Comparison of ENCODE assay signal across 17 cellular contexts in the genomic region with DNA sequence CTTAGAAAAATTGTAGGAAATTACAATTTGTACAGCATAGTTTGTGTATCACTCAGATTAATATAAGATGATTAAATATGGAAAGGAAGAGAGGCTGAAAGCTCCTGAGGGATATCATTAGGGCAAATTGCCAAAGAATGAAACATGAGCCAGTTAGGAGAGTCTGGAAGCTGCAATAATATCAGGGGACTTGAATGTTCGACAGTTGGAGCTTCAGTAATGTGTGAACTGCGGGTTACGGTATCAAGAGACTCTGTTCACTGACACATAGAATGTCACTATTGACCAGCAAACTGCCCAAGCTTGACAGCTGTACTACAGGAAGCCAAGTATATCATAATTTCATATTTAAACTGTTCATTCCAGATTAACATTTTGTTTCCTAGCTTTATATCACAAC.
DNase-seq lines count a peak whose midpoint lies in the region; ATAC-seq and TF ChIP-seq lines count a peak whose summit lies in the region.
"Had no signal": no experiment of that assay in that cellular context is flagged by ENCODE, and none has a peak within 500 bp of the region (broad histone marks: within the 10 kb centered on the region; RNA-seq: fewer than 3 reads in every experiment).

No MANE protein-coding gene starts in this region.

- DNase-seq in COLO829 (ENCODE audit: low spot score): peak; percentile 10
- peak; percentile 53 for DNase-seq in NCI-H1694 (lab: John Stamatoyannopoulos, UW)
- peak; percentile 5 to 48 for DNase-seq in SJCRH30
- no peak for DNase-seq in left ventricle myocardium superior
- no peak for DNase-seq in effector memory CD8-positive, alpha-beta T cell
- DNase-seq in CD8-positive, alpha-beta T cell: no peak
- DNase-seq in OCI-M2 (lab: John Stamatoyannopoulos, UW; ENCODE audit: unreplicated experiment): no peak
- DNase-seq: activated CD4-positive, alpha-beta T cell treated with anti-CD3 and anti-CD28 coated beads, Interleukin-2, amount 50 U/mL, for 4 hours; anterior cingulate cortex; effector CD8-positive, alpha-beta T cell; islet precursor cell; naive B cell; RPMI8226; stimulated activated CD4-positive, alpha-beta T cell treated with anti-CD3 and anti-CD28 coated beads, Interleukin-4, amount 100 ng/mL, for 1 hour; T1000; uterus had no signal

- no peaks in the 10 kb centered on the region for H3K36me3 ChIP-seq in SJCRH30
- no peaks in the 10 kb centered on the region for H3K36me3 ChIP-seq in CD8-positive, alpha-beta T cell (ENCODE audit: insufficient read depth, low read length)
- H3K36me3 ChIP-seq: uterus had no signal

- H3K9me3 ChIP-seq in SJCRH30 (replicated peaks): no peaks in the 10 kb centered on the region
- no peaks in the 10 kb centered on the region for H3K9me3 ChIP-seq in CD8-positive, alpha-beta T cell (ENCODE audit: low read length)
- H3K9me3 ChIP-seq: uterus had no signal

- no peak overlapping the region for H3K4me3 Mint-ChIP-seq in effector memory CD8-positive, alpha-beta T cell
- no peak overlapping the region for H3K4me3 Mint-ChIP-seq in CD8-positive, alpha-beta T cell
- H3K4me3 Mint-ChIP-seq: naive B cell had no signal

- 0 out of 2 replicates have a peak, but pooled peaks cover 3% of the 10 kb centered on the region for H3K4me1 ChIP-seq in SJCRH30
- H3K4me1 ChIP-seq in CD8-positive, alpha-beta T cell (ENCODE audit: insufficient read depth, low read length): no peaks in the 10 kb centered on the region
- H3K4me1 ChIP-seq: uterus had no signal

- H3K27ac ChIP-seq in SJCRH30: no peak overlapping the region
- no peak overlapping the region for H3K27ac ChIP-seq in CD8-positive, alpha-beta T cell (ENCODE audit: low read depth, low read length)
- H3K27ac ChIP-seq: uterus had no signal

- peaks cover 2% of the 10 kb centered on the region for H3K36me3 Mint-ChIP-seq in effector memory CD8-positive, alpha-beta T cell (ENCODE audit: insufficient read depth)
- H3K36me3 Mint-ChIP-seq in CD8-positive, alpha-beta T cell: peaks cover 23% of the 10 kb centered on the region

- H3K27me3 Mint-ChIP-seq in effector memory CD8-positive, alpha-beta T cell: no peaks in the 10 kb centered on the region
- H3K27me3 Mint-ChIP-seq in CD8-positive, alpha-beta T cell (ENCODE audit: low read depth): no peaks in the 10 kb centered on the region
- H3K27me3 Mint-ChIP-seq: naive B cell had no signal

- H3K4me1 Mint-ChIP-seq in effector memory CD8-positive, alpha-beta T cell (ENCODE audit: low read depth in 2 of 2): peaks cover 0 to 5% of the 10 kb centered on the region in 2 donors
- H3K4me1 Mint-ChIP-seq in CD8-positive, alpha-beta T cell (ENCODE audit: low read depth): no peaks in the 10 kb centered on the region

- POLR2A ChIA-PET in CD8-positive, alpha-beta T cell (lab: Charles Lee): interaction anchor here (0.8 kb wide), 1 partner anchor 551 kb away, joined by 3 read pairs; no protein-coding TSS in a partner anchor

- ATAC-seq in left ventricle myocardium superior (peak; percentile 60), GM21529 (IDR thresholded peaks at IDR 0.05; ENCODE audit: unreplicated experiment) (no peak)
- ATAC-seq in effector memory CD8-positive, alpha-beta T cell (replicated peaks): no peak
- ATAC-seq in CD8-positive, alpha-beta T cell: no peak

- H3K9me3 Mint-ChIP-seq in effector memory CD8-positive, alpha-beta T cell: no peaks in the 10 kb centered on the region
- no peaks in the 10 kb centered on the region for H3K9me3 Mint-ChIP-seq in CD8-positive, alpha-beta T cell
- H3K9me3 Mint-ChIP-seq: naive B cell had no signal

- no peak overlapping the region for H3K4me3 ChIP-seq in SJCRH30
- H3K4me3 ChIP-seq in CD8-positive, alpha-beta T cell (ENCODE audit: low read depth, low read length): no peak overlapping the region
- H3K4me3 ChIP-seq: uterus had no signal

- TF ChIP-seq CTCF in CD8-positive, alpha-beta T cell (IDR thresholded peaks at IDR 0.05): no peak

- H3K27me3 ChIP-seq in SJCRH30: no peaks in the 10 kb centered on the region
- H3K27me3 ChIP-seq in CD8-positive, alpha-beta T cell (ENCODE audit: insufficient read depth, low read length): no peaks in the 10 kb centered on the region
- H3K27me3 ChIP-seq: uterus had no signal

- CTCF ChIA-PET in CD8-positive, alpha-beta T cell (lab: Charles Lee): interaction anchor here (1.4 to 3.5 kb wide), 5 partner anchors 251 to 847 kb away, joined by 4 to 29 read pairs (median 7); no protein-coding TSS in a partner anchor

- intact Hi-C loops in left ventricle myocardium superior (cut with micrococcal nuclease): no loop called here
- intact Hi-C loops in CD8-positive, alpha-beta T cell (cut with DNase I, micrococcal nuclease): loop anchor here (2.0 to 5.0 kb wide), 3 partner anchors 96 to 849 kb away; no protein-coding TSS in a partner anchor

- no peak overlapping the region for H3K27ac Mint-ChIP-seq in effector memory CD8-positive, alpha-beta T cell
- no peak overlapping the region for H3K27ac Mint-ChIP-seq in CD8-positive, alpha-beta T cell

Comparison
In these comparisons a context has a peak if more than half of its experiments do, and no peak if none do; other contexts are left out.
1. DNase-seq: peak in COLO829 (single experiment), NCI-H1694 (single experiment) and SJCRH30 (2 of 2); none in left ventricle myocardium superior (single experiment), effector memory CD8-positive, alpha-beta T cell (0 of 3), CD8-positive, alpha-beta T cell (0 of 7) and OCI-M2 (single experiment).